ENCODE assay signal across 17 cellular contexts in the genomic region with DNA sequence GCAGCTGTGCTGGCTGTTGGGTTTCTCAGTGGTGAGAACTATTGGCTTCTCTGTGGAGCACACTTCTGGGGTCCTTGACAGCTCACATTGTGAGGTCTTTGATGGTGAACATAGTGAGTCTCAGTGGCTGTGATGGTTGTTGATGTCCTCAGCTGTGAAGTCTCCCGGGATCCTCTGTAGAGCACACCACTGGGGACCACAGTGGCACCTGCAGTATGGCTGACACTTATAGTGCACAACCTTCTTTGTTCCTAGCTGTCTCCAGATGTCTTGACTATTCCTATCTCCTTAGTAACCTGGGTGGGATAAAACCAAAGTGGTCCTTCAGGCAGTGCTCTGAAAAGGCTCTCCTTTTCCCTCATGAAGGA.
"Had no signal": no experiment of that assay in that cellular context is flagged by ENCODE, and none has a peak within 500 bp of the region (broad histone marks: within the 10 kb centered on the region; RNA-seq: fewer than 3 reads in every experiment).

No MANE protein-coding gene starts in this region.

- H3K9ac ChIP-seq: KMS-11, SK-N-SH had no signal

- H3K9me3 ChIP-seq: SK-N-SH had no signal

- H3K4me2 ChIP-seq: KMS-11, SK-N-SH had no signal

- H3K36me3 Mint-ChIP-seq: T-cell had no signal

- H3K9me3 Mint-ChIP-seq: T-cell had no signal

- H3K4me3 Mint-ChIP-seq: T-cell had no signal

- DNase-seq: Kasumi-1, MM.1S, NCI-H1092 treated with DMSO at 0.1 percent for 48 hours, NCI-H1436, NCI-H187, NCI-H2029, NCI-H2081 treated with DMSO at 0.1 percent for 48 hours, NCI-H2227 treated with DMSO at 0.1 percent for 48 hours, NCI-H524, NCI-H526 treated with DMSO at 0.1 percent for 48 hours, NCI-H748 treated with DMSO at 0.1 percent for 48 hours, SHP77, SK-N-SH, SW 1271, T-cell had no signal

- H3K27ac ChIP-seq: KMS-11, RWPE1 had no signal

- ATAC-seq: T-cell had no signal

- H3K27ac Mint-ChIP-seq: T-cell had no signal
